ENCODE assay signal across 8 cellular contexts in genomic region chr1:8427493-8427892, GRCh38.
DNase-seq lines count a peak whose midpoint lies in the region; ATAC-seq, FAIRE-seq and TF ChIP-seq lines count a peak whose summit lies in the region.

No MANE protein-coding gene starts in this region.

- CTCF ChIA-PET in activated CD4-positive, alpha-beta memory T cell treated with anti-CD3 and anti-CD28 coated beads for 36 hours (lab: Charles Lee) = interaction anchor here (0.9 to 1.7 kb wide), 3 partner anchors 18 to 34 kb away, joined by 3 to 8 read pairs (median 3); no protein-coding TSS in a partner anchor

- intact Hi-C loops in activated CD4-positive, alpha-beta memory T cell treated with anti-CD3 and anti-CD28 coated beads for 36 hours (cut with micrococcal nuclease) = loop anchor here (10.0 kb wide), 1 partner anchor 447 kb away; the partner anchor contains the start of gene ENO1
- intact Hi-C loops in sciatic nerve (cut with DNase I) = no loop called here

- no peak overlapping the region for H3K4me3 Mint-ChIP-seq in activated CD4-positive, alpha-beta memory T cell treated with anti-CD3 and anti-CD28 coated beads for 36 hours

- no peaks in the 10 kb centered on the region for H3K36me3 Mint-ChIP-seq in activated CD4-positive, alpha-beta memory T cell treated with anti-CD3 and anti-CD28 coated beads for 36 hours

- DNase-seq in AML-193 (lab: John Stamatoyannopoulos, UW) (peak; percentile 84 to 90), GM19238 (ENCODE audit: insufficient read length, low spot score) (peak; percentile 50), sciatic nerve (ENCODE audit: low spot score) (no peak), NCI-H128 (lab: John Stamatoyannopoulos, UW; ENCODE audit: unreplicated experiment) (no peak), D721Med (ENCODE audit: insufficient read length, low spot score) (no peak), amygdala (lab: John Stamatoyannopoulos, UW) (no peak)
- DNase-seq in activated CD4-positive, alpha-beta memory T cell treated with anti-CD3 and anti-CD28 coated beads for 36 hours = no peak

- POLR2A ChIA-PET in activated CD4-positive, alpha-beta memory T cell treated with anti-CD3 and anti-CD28 coated beads for 36 hours (lab: Charles Lee) = no interaction called here

- no peaks in the 10 kb centered on the region for H3K27me3 Mint-ChIP-seq in activated CD4-positive, alpha-beta memory T cell treated with anti-CD3 and anti-CD28 coated beads for 36 hours

- peak overlapping the region; percentile 15 for H3K27ac Mint-ChIP-seq in activated CD4-positive, alpha-beta memory T cell treated with anti-CD3 and anti-CD28 coated beads for 36 hours

- no peaks in the 10 kb centered on the region for H3K9me3 Mint-ChIP-seq in activated CD4-positive, alpha-beta memory T cell treated with anti-CD3 and anti-CD28 coated beads for 36 hours

- peaks cover 69% of the 10 kb centered on the region for H3K4me1 Mint-ChIP-seq in activated CD4-positive, alpha-beta memory T cell treated with anti-CD3 and anti-CD28 coated beads for 36 hours (ENCODE audit: low read depth)

- TF ChIP-seq CTCF in D721Med (IDR thresholded peaks at IDR 0.05; ENCODE audit: insufficient read depth, missing control alignments) = no peak

- ATAC-seq in HG03354 (IDR thresholded peaks at IDR 0.05; ENCODE audit: poor library complexity, severe bottlenecking, unreplicated experiment) = peak; percentile 67
- ATAC-seq in sciatic nerve = peak; percentile 10

- FAIRE-seq in D721Med (lab: Jason Lieb, UNC) = no peak

Comparison
In these comparisons a context has a peak if more than half of its experiments do, and no peak if none do; other contexts are left out.
1. DNase-seq: peak in AML-193 (2 of 2) and GM19238 (single experiment); none in activated CD4-positive, alpha-beta memory T cell treated with anti-CD3 and anti-CD28 coated beads for 36 hours (single experiment), sciatic nerve (single experiment), NCI-H128 (single experiment), D721Med (single experiment) and amygdala (0 of 56).